In the genomic region with DNA sequence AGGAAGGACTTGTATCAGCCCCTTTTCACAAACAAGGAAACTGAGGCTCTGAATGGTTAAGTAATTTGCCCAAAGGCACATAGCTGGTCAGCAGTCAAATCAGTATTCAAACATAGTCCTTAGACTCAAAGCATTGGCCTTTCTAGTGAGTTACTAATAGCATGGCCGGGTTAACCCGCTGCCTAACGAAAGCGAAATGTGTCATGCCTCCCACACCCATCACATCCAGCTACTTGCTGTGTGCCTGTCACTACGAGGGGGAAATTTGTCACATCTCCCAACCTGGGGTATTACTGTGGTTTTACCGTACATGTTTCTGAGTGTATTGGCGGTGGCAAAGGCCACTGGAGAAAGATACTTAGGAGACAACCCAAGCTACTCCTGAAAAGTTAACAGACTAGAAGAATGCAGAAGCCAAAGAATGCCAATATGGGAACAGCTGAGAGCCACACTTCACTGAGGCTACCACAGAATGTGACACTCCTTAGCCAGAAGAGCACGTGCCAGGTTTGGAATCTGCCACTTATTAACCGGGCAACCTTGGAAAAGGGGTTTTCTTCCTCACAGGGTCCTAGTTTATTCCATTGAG, we compare ENCODE assay signal across 1 cellular context.
TF ChIP-seq lines count a peak whose summit lies in the region.

No MANE protein-coding gene starts in this region.

TF ChIP-seq in GM12878, 131 proteins besides CTCF, POLR2A, EP300 and RAD21 (continued from another document):
- TF ChIP-seq, protein P1, sequence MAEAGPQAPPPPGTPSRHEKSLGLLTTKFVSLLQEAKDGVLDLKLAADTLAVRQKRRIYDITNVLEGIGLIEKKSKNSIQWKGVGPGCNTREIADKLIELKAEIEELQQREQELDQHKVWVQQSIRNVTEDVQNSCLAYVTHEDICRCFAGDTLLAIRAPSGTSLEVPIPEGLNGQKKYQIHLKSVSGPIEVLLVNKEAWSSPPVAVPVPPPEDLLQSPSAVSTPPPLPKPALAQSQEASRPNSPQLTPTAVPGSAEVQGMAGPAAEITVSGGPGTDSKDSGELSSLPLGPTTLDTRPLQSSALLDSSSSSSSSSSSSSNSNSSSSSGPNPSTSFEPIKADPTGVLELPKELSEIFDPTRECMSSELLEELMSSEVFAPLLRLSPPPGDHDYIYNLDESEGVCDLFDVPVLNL (IDR thresholded peaks at IDR 0.05; ENCODE audit: low read depth, low read length): no peak
- TF ChIP-seq KDM1A (IDR thresholded peaks at IDR 0.05; ENCODE audit: borderline replicate concordance): no peak
